In genomic region chr12:46269429-46270241, GRCh38 we compare ENCODE assay signal across 7 cellular contexts. TPM values are rescaled to one million over a fixed set of nuclear protein-coding genes. Genes with fewer than 3 reads are reported as not detected.
A peak's percentile ranks its signal among the peaks of the same experiment; 100 is the strongest.
DNase-seq lines count a peak whose midpoint lies in the region; ATAC-seq, FAIRE-seq and TF ChIP-seq lines count a peak whose summit lies in the region.

No MANE protein-coding gene starts in this region.

- H3K4me2 ChIP-seq in smooth muscle cell = peak overlapping the region; percentile 90

- H3K4me1 ChIP-seq in right cardiac atrium (ENCODE audit: control insufficient read depth, insufficient read depth, low read length) (no peaks in the 10 kb centered on the region), smooth muscle cell (ENCODE audit: low read depth) (peaks cover 31% of the 10 kb centered on the region)

- H3K9me3 ChIP-seq in right cardiac atrium (ENCODE audit: control insufficient read depth, low read length) (no peaks in the 10 kb centered on the region), smooth muscle cell (replicated peaks; ENCODE audit: low read depth) (no peaks in the 10 kb centered on the region)

- H3K27ac ChIP-seq in right cardiac atrium (ENCODE audit: low read length) (peak overlapping the region; percentile 18), smooth muscle cell (ENCODE audit: low read depth) (peak overlapping the region; percentile 81)

- DNase-seq in RCC 7860 (ENCODE audit: low spot score) (peak; percentile 32), right cardiac atrium (peak in 1 of 3 donors; percentile 73), smooth muscle cell (lab: John Stamatoyannopoulos, UW; ENCODE audit: unreplicated experiment) (no peak), NCI-H1092 treated with DMSO at 0.1 percent for 48 hours (lab: John Stamatoyannopoulos, UW) (no peak)
- DNase-seq in activated naive CD4-positive, alpha-beta T cell (lab: John Stamatoyannopoulos, UW) = peak; percentile 46 to 61 (median 56)

- WGBS in right cardiac atrium = 26% methylated on average over 42 of the region's 42 CpGs
- WGBS in smooth muscle cell (ENCODE audit: low lambda C conversion rate) = 17% methylated on average over 30 of the region's 42 CpGs

- no peaks in the 10 kb centered on the region for H3K27me3 ChIP-seq in right cardiac atrium (ENCODE audit: control insufficient read depth, insufficient read depth)
- no peaks in the 10 kb centered on the region for H3K27me3 ChIP-seq in smooth muscle cell (ENCODE audit: low read depth)

- H2AFZ ChIP-seq in smooth muscle cell (ENCODE audit: low read depth) = peak overlapping the region; percentile 87

- FAIRE-seq in RCC 7860 (lab: Jason Lieb, UNC) = no peak

- peak overlapping the region; percentile 58 for H3K9ac ChIP-seq in smooth muscle cell (ENCODE audit: low read depth)

- H3K36me3 ChIP-seq in smooth muscle cell (ENCODE audit: low read depth) = no peaks in the 10 kb centered on the region

- peaks cover 8% of the 10 kb centered on the region for H3F3A ChIP-seq in smooth muscle cell (ENCODE audit: low read depth)

- H3K79me2 ChIP-seq in smooth muscle cell (ENCODE audit: low read depth) = peaks cover 38% of the 10 kb centered on the region

- TF ChIP-seq CTCF in smooth muscle cell (IDR thresholded peaks at IDR 0.05; ENCODE audit: borderline replicate concordance, insufficient read depth, poor library complexity, severe bottlenecking) = no peak

- ATAC-seq in GM18520 (IDR thresholded peaks at IDR 0.05; ENCODE audit: unreplicated experiment) = peak; percentile 7
- ATAC-seq in HG02938 (IDR thresholded peaks at IDR 0.05; ENCODE audit: unreplicated experiment) = peak; percentile 11
- ATAC-seq in right cardiac atrium = peak; percentile 48 to 58

- H3K4me3 ChIP-seq in right cardiac atrium (ENCODE audit: low read length) (peak overlapping the region; percentile 64), smooth muscle cell (peak overlapping the region; percentile 80)

- intact Hi-C loops in right cardiac atrium (cut with DNase I) = no loop called here

- peaks cover 15% of the 10 kb centered on the region for H4K20me1 ChIP-seq in smooth muscle cell (ENCODE audit: low read depth)

RNA-seq across cellular contexts. Expression of gene SLC38A1, which starts 0.8 kb away (rescaled TPM):
- 10 to 100 TPM; 53.5 to 82.4 (median 65.7) TPM for total RNA-seq in right cardiac atrium
- 20.8 TPM for polyA plus RNA-seq in right cardiac atrium
- total RNA-seq in smooth muscle cell = 64.4 and 85.8 TPM in 2 replicates
- polyA plus RNA-seq in smooth muscle cell = 23.5 and 38.5 TPM in 2 replicates

Comparison
In these comparisons a context has a peak if more than half of its experiments do, and no peak if none do; other contexts are left out.
1. DNase-seq: peak in RCC 7860 (single experiment) and activated naive CD4-positive, alpha-beta T cell (4 of 4); none in smooth muscle cell (single experiment) and NCI-H1092 treated with DMSO at 0.1 percent for 48 hours (single experiment).
2. Peak in every context shown above with its lines, with median percentiles within 50 percentile points of each other: ATAC-seq.